10 cellular contexts compared by ENCODE assay signal in the genomic region with DNA sequence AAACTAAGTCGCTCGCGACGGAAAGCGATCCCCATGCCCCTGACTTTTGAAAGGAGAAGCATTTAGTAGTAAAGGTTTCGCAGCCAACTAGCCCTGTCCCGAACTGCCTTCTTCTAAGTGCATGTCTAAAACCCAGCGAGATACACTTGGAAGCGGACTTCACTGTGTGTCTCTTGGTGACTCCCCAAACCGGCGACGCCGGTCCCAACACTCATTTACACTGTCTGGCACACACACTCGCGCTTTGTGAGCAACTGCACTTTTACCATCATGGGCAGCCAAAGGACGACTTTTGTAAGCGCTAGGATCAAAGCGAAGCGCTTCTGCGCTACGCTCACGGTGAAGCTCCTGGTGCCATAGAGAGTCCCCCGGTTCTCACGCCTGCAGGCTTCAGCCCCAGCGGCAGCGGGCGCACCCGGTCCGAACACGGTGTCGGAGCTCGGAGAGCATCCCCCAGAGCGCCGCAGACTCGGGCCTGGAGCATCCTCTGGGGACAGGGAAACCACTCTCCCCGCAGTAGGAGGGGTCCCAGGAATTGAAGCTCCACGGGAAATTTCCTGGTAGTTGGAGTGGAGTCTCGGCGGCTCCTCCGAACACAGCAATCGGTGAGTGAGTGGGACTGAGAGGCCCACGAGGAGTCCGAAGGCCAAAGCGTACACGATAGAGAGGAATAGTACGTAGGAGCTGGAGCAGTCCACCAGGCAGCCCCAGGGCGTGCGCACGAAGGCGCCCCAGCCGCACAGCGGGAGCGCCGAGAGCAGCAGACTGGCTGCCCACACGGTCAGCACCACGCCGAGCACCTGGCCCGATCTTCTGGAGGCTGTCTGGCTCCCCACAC. TPM values are rescaled to one million over a fixed set of nuclear protein-coding genes. Genes with fewer than 3 reads are reported as not detected.
DNase-seq lines count a peak whose midpoint lies in the region; ATAC-seq, FAIRE-seq and TF ChIP-seq lines count a peak whose summit lies in the region.
"Had no signal": no experiment of that assay in that cellular context is flagged by ENCODE, and none has a peak within 500 bp of the region (broad histone marks: within the 10 kb centered on the region; RNA-seq: fewer than 3 reads in every experiment).

No MANE protein-coding gene starts in this region.

- H4K20me1 ChIP-seq in smooth muscle cell (ENCODE audit: low read depth) (no peaks in the 10 kb centered on the region), HepG2 (ENCODE audit: insufficient read depth, low read length) (no peaks in the 10 kb centered on the region)

- in situ Hi-C loops in HepG2 (cut with HindIII; ENCODE audit: extremely low pct_ligation_motif_present, low pct_unique_long_range_greater_than_20kb), result no loop called here

- H3K27me3 ChIP-seq in adipocyte (replicated peaks; ENCODE audit: control insufficient read depth, insufficient read depth, low read length), result peaks cover 34% of the 10 kb centered on the region
- peaks cover 70% of the 10 kb centered on the region for H3K27me3 ChIP-seq in smooth muscle cell (ENCODE audit: low read depth)
- H3K27me3 ChIP-seq in HepG2 (ENCODE audit: control insufficient read depth in 1 of 2, insufficient read depth in 2 of 2, low read length in 2 of 2), result peaks cover 0 to 16% of the 10 kb centered on the region in 2 experiments; a peak in 1 of 5 replicates

- H3K4me2 ChIP-seq in smooth muscle cell (peak overlapping the region; percentile 79), HepG2 (ENCODE audit: low read depth, low read length) (no peak overlapping the region)

- intact Hi-C loops in HepG2 (cut with micrococcal nuclease; ENCODE audit: unreplicated experiment), result no loop called here

- H3K4me3 ChIP-seq in adipocyte (ENCODE audit: low read length) (peak overlapping the region; percentile 73), smooth muscle cell (peak overlapping the region; percentile 35), HepG2 (replicated peaks in 1 of 3; ENCODE audit: insufficient read depth in 1 of 3, low read depth in 2 of 3, low read length in 3 of 3) (no peak overlapping the region)

- no peak for FAIRE-seq in HepG2 (lab: Jason Lieb, UNC)

- H3K79me2 ChIP-seq in smooth muscle cell (ENCODE audit: low read depth) (no peaks in the 10 kb centered on the region), HepG2 (ENCODE audit: insufficient read depth, low read length) (no peaks in the 10 kb centered on the region)

- no TSS peak for BruUV-seq in HepG2 (replicated peaks; lab: Mats Ljungman, UMichigan)

- H3K9ac ChIP-seq in adipocyte (ENCODE audit: low read length) (no peak overlapping the region), smooth muscle cell (ENCODE audit: low read depth) (no peak overlapping the region), HepG2 (ENCODE audit: insufficient read depth, low read depth, low read length) (no peak overlapping the region)

- CTCF ChIA-PET in HepG2 (lab: Yijun Ruan, JAX; ENCODE audit: low intra/inter-chr PET ratio, low total read pairs), result no interaction called here

- H3K9me3 ChIP-seq in adipocyte (ENCODE audit: control insufficient read depth, low read length) (no peaks in the 10 kb centered on the region), smooth muscle cell (replicated peaks; ENCODE audit: low read depth) (no peaks in the 10 kb centered on the region), HepG2 (ENCODE audit: low read length) (no peaks in the 10 kb centered on the region)

- TF ChIP-seq CTCF in smooth muscle cell (IDR thresholded peaks at IDR 0.05; ENCODE audit: borderline replicate concordance, insufficient read depth, poor library complexity, severe bottlenecking), result no peak
- no peak for TF ChIP-seq CTCF in HepG2 (CRISPR knock-in tag; IDR thresholded peaks at IDR 0.05)

- no peaks in the 10 kb centered on the region for H3F3A ChIP-seq in smooth muscle cell (ENCODE audit: low read depth)

- no peak for ATAC-seq in HepG2

- TF ChIP-seq EP300 in HepG2 (IDR thresholded peaks at IDR 0.05; ENCODE audit: low read depth in 2 of 2, low read length in 2 of 2), result no peak
- no peak for TF ChIP-seq EP300 in HepG2 (CRISPR knock-in tag; IDR thresholded peaks at IDR 0.05; ENCODE audit: borderline replicate concordance)

- no peak for TF ChIP-seq RAD21 in HepG2 (CRISPR knock-in tag; IDR thresholded peaks at IDR 0.05)

- DNase-seq in NCI-H1105 treated with DMSO at 0.1 percent for 48 hours (lab: John Stamatoyannopoulos, UW), result peak; percentile 69
- peak; percentile 1 for DNase-seq in adipocyte (ENCODE audit: low read depth)
- peak; percentile 34 for DNase-seq in iPS-NIHi11 (ENCODE audit: low spot score)
- DNase-seq in smooth muscle cell (lab: John Stamatoyannopoulos, UW; ENCODE audit: unreplicated experiment), result no peak
- no peak for DNase-seq in HepG2 (ENCODE audit: low spot score)
- no peak for DNase-seq in cerebellar nuclear complex (lab: John Stamatoyannopoulos, UW)
- no peak for DNase-seq in glomerular visceral epithelial cell (ENCODE audit: extremely low spot score)

- WGBS in smooth muscle cell (ENCODE audit: low lambda C conversion rate), result 4% methylated on average over 58 of the region's 58 CpGs
- whole genome bisulfite sequencing in HepG2 (ENCODE audit: low lambda C conversion rate), result 52% methylated on average over 50 of the region's 58 CpGs

- H3K4me1 ChIP-seq in adipocyte (ENCODE audit: control insufficient read depth, insufficient read depth, low read length) (peaks cover 14% of the 10 kb centered on the region), smooth muscle cell (ENCODE audit: low read depth) (peaks cover 4% of the 10 kb centered on the region), HepG2 (ENCODE audit: insufficient read depth, low read length) (no peaks in the 10 kb centered on the region)

- POLR2A ChIA-PET in HepG2 (lab: Yijun Ruan, JAX), result no interaction called here

- TF ChIP-seq POLR2A in HepG2 (IDR thresholded peaks at IDR 0.05; ENCODE audit: insufficient read depth in 1 of 2, low read depth in 2 of 2, low read length in 2 of 2), result no peak

- H3K36me3 ChIP-seq in adipocyte (ENCODE audit: control insufficient read depth, insufficient read depth, low read length, severe bottlenecking) (no peaks in the 10 kb centered on the region), smooth muscle cell (ENCODE audit: low read depth) (no peaks in the 10 kb centered on the region), HepG2 (replicated peaks in 1 of 2; ENCODE audit: control insufficient read depth in 1 of 2, insufficient read depth in 2 of 2, low read length in 2 of 2) (no peaks in the 10 kb centered on the region)

- H2AFZ ChIP-seq in smooth muscle cell (ENCODE audit: low read depth) (peak overlapping the region; percentile 3), HepG2 (ENCODE audit: low read length) (no peak overlapping the region)

- H3K27ac ChIP-seq in smooth muscle cell (ENCODE audit: low read depth) (no peak overlapping the region), HepG2 (ENCODE audit: extremely low read length, insufficient read depth, low read length) (no peak overlapping the region)

TF ChIP-seq in HepG2, 621 proteins besides CTCF, POLR2A, EP300 and RAD21 (continues in another document):
- no peak for TF ChIP-seq PRMT3 (CRISPR knock-in tag; IDR thresholded peaks at IDR 0.05; ENCODE audit: borderline replicate concordance, low read depth)
- TF ChIP-seq ZNF10 (CRISPR knock-in tag; IDR thresholded peaks at IDR 0.05; ENCODE audit: borderline replicate concordance, low read depth), result no peak
- no peak for TF ChIP-seq CEBPB (IDR thresholded peaks at IDR 0.05; ENCODE audit: borderline replicate concordance, low read depth, low read length)
- TF ChIP-seq IRX3 (CRISPR knock-in tag; IDR thresholded peaks at IDR 0.05; ENCODE audit: borderline replicate concordance, low read depth), result no peak
- no peak for TF ChIP-seq ZNF207 (IDR thresholded peaks at IDR 0.05; ENCODE audit: borderline replicate concordance)
- TF ChIP-seq KDM5B (CRISPR knock-in tag; IDR thresholded peaks at IDR 0.05; ENCODE audit: borderline replicate concordance), result no peak
- TF ChIP-seq HDAC6 (IDR thresholded peaks at IDR 0.05; ENCODE audit: low read depth, low read length), result no peak

RNA-seq across cellular contexts. Expression of gene GPR149, which starts 1.4 kb away (rescaled TPM):
- not detected in 2 replicates for total RNA-seq in smooth muscle cell
- polyA plus RNA-seq in smooth muscle cell, result not detected in 2 replicates
- total RNA-seq in HepG2 (2016; rRNA removed; fragmentation: Illumina TruSeq; extraction: Trizol), result not detected in 2 replicates
- not detected in 2 replicates for total RNA-seq in HepG2 (2016; cell fraction: cytosol; rRNA removed; fragmentation: Illumina TruSeq; extraction: Trizol; ENCODE audit: low read depth)
- not detected in 2 replicates for total RNA-seq in HepG2 (2016; cell fraction: insoluble cytoplasmic fraction; rRNA removed; fragmentation: Illumina TruSeq; extraction: Trizol)
- not detected in 2 replicates for total RNA-seq in HepG2 (2016; cell fraction: membrane; rRNA removed; fragmentation: Illumina TruSeq; extraction: Trizol)
- total RNA-seq in HepG2 (2016; cell fraction: nucleus; rRNA removed; fragmentation: Illumina TruSeq; extraction: Trizol), result not detected in 2 replicates
- polyA plus RNA-seq in HepG2 (2011; rRNA removed), result not detected in 2 replicates
- polyA plus RNA-seq in HepG2 (2011; cell fraction: cytosol; rRNA removed), result not detected in 2 replicates
- polyA plus RNA-seq in HepG2 (2011; cell fraction: nucleus; rRNA removed), result not detected in 2 replicates
- not detected in 2 replicates for polyA plus RNA-seq in HepG2 (2012)
- polyA plus RNA-seq in HepG2 (2016; cell fraction: cytosol; fragmentation: Illumina TruSeq; extraction: Trizol; ENCODE audit: low read depth), result not detected in 2 replicates
- polyA plus RNA-seq in HepG2 (2016; cell fraction: insoluble cytoplasmic fraction; fragmentation: Illumina TruSeq; extraction: Trizol; ENCODE audit: low read depth), result not detected in 2 replicates
- not detected in 2 replicates for polyA plus RNA-seq in HepG2 (2016; cell fraction: membrane; fragmentation: Illumina TruSeq; extraction: Trizol; ENCODE audit: low read depth)
- not detected in 2 replicates for polyA plus RNA-seq in HepG2 (2016; cell fraction: nucleus; fragmentation: Illumina TruSeq; extraction: Trizol; ENCODE audit: insufficient read depth, low read depth)
- polyA minus RNA-seq in HepG2 (2011; rRNA and poly(A)+ RNA removed; ENCODE audit: low replicate concordance), result not detected in 2 replicates
- polyA minus RNA-seq in HepG2 (2011; cell fraction: cytosol; rRNA and poly(A)+ RNA removed), result not detected in 2 replicates
- not detected in 2 replicates for polyA minus RNA-seq in HepG2 (2011; cell fraction: nucleus; rRNA and poly(A)+ RNA removed)
- total RNA-seq: activated CD8-positive, alpha-beta memory T cell treated with anti-CD3 and anti-CD28 coated beads for 36 hours; mucosa of gallbladder; RPMI7951 had no signal

Comparison
In these comparisons a context has a peak if more than half of its experiments do, and no peak if none do; other contexts are left out.
1. DNase-seq: peak in NCI-H1105 treated with DMSO at 0.1 percent for 48 hours (single experiment), adipocyte (single experiment) and iPS-NIHi11 (single experiment); none in smooth muscle cell (single experiment), HepG2 (single experiment), cerebellar nuclear complex (0 of 2) and glomerular visceral epithelial cell (single experiment).
2. H3K4me3 ChIP-seq: peak in adipocyte (single experiment) and smooth muscle cell (single experiment); none in HepG2 (0 of 3).